8 cellular contexts compared by ENCODE assay signal in the genomic region with DNA sequence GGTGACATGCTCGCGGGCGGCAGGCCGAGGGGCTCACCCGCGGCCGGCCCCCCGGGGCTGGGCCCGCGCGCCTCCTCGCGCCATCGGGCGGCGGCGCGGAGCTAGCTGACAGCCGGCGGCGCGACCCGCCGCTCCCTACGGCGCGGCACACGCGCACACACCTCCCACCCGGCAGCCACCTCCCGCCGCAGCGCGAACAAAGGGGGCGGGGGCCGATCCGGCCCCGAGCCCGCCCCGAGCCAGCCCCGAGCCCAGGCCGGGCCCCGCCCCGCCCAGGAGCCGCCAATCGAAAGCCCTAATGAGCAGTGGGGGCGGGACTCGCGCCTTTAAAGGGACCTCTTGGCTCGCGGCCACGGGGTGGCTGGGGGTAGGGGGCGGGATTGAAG. TPM values are rescaled to one million over a fixed set of nuclear protein-coding genes. Genes with fewer than 3 reads are reported as not detected.
DNase-seq lines count a peak whose midpoint lies in the region; ATAC-seq and TF ChIP-seq lines count a peak whose summit lies in the region.

A gene with protein sequence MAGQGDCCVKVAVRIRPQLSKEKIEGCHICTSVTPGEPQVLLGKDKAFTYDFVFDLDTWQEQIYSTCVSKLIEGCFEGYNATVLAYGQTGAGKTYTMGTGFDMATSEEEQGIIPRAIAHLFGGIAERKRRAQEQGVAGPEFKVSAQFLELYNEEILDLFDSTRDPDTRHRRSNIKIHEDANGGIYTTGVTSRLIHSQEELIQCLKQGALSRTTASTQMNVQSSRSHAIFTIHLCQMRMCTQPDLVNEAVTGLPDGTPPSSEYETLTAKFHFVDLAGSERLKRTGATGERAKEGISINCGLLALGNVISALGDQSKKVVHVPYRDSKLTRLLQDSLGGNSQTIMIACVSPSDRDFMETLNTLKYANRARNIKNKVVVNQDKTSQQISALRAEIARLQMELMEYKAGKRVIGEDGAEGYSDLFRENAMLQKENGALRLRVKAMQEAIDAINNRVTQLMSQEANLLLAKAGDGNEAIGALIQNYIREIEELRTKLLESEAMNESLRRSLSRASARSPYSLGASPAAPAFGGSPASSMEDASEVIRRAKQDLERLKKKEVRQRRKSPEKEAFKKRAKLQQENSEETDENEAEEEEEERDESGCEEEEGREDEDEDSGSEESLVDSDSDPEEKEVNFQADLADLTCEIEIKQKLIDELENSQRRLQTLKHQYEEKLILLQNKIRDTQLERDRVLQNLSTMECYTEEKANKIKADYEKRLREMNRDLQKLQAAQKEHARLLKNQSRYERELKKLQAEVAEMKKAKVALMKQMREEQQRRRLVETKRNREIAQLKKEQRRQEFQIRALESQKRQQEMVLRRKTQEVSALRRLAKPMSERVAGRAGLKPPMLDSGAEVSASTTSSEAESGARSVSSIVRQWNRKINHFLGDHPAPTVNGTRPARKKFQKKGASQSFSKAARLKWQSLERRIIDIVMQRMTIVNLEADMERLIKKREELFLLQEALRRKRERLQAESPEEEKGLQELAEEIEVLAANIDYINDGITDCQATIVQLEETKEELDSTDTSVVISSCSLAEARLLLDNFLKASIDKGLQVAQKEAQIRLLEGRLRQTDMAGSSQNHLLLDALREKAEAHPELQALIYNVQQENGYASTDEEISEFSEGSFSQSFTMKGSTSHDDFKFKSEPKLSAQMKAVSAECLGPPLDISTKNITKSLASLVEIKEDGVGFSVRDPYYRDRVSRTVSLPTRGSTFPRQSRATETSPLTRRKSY (N-terminal part only) (minus strand): TSS at position 198 of the 386 bp plus-strand sequence. CDS start 331 bp downstream, outside the sequence.

- H3K27ac ChIP-seq in CD4-positive, alpha-beta T cell (ENCODE audit: low read depth, low read length), result peak within 1 kb of the TSS; percentile 80

- peak within 1 kb of the TSS; percentile 94 for H3K4me3 Mint-ChIP-seq in CD4-positive, alpha-beta T cell
- peak within 1 kb of the TSS; percentile 91 for H3K4me3 Mint-ChIP-seq in stimulated activated memory B cell treated with anti-CD40 and anti-IgM and Interleukin-4, amounts not matched to agents 10 μg/mL and 1 μg/mL and 100 μg/mL, for 72 hours

- CTCF ChIA-PET in CD4-positive, alpha-beta T cell (lab: Charles Lee), result interaction anchor here (1.0 to 1.4 kb wide), 3 partner anchors 19 to 96 kb away, joined by 3 to 5 read pairs (median 3); no protein-coding TSS in a partner anchor

- no peaks in the 10 kb centered on the region for H3K27me3 ChIP-seq in CD4-positive, alpha-beta T cell (ENCODE audit: control insufficient read depth, insufficient read depth, low read length)

- TF ChIP-seq CTCF in CD4-positive, alpha-beta T cell (IDR thresholded peaks at IDR 0.05), result no peak
- no peak for TF ChIP-seq CTCF in epithelial cell of proximal tubule (conservative IDR thresholded peaks at IDR 0.05; ENCODE audit: low read depth, low read length)

- H3K9me3 Mint-ChIP-seq in CD4-positive, alpha-beta T cell, result no peaks in the 10 kb centered on the region
- no peaks in the 10 kb centered on the region for H3K9me3 Mint-ChIP-seq in stimulated activated memory B cell treated with anti-CD40 and anti-IgM and Interleukin-4, amounts not matched to agents 10 μg/mL and 1 μg/mL and 100 μg/mL, for 72 hours

- intact Hi-C loops in CD4-positive, alpha-beta T cell (cut with DNase I, micrococcal nuclease), result loop anchor here (1.0 to 10.0 kb wide), 6 partner anchors 20 to 609 kb away; a partner anchor contains a TSS

- POLR2A ChIA-PET in CD4-positive, alpha-beta T cell (lab: Charles Lee), result interaction anchor here (1.2 to 4.9 kb wide), 7 partner anchors 8 to 354 kb away, joined by 3 to 22 read pairs (median 6); a partner anchor contains a TSS

- H3K27ac Mint-ChIP-seq in CD4-positive, alpha-beta T cell, result peak within 1 kb of the TSS; percentile 90
- H3K27ac Mint-ChIP-seq in stimulated activated memory B cell treated with anti-CD40 and anti-IgM and Interleukin-4, amounts not matched to agents 10 μg/mL and 1 μg/mL and 100 μg/mL, for 72 hours, result peak within 1 kb of the TSS; percentile 90

- H3K36me3 Mint-ChIP-seq in CD4-positive, alpha-beta T cell (ENCODE audit: low read depth), result peaks cover 6% of the 10 kb centered on the region
- H3K36me3 Mint-ChIP-seq in stimulated activated memory B cell treated with anti-CD40 and anti-IgM and Interleukin-4, amounts not matched to agents 10 μg/mL and 1 μg/mL and 100 μg/mL, for 72 hours, result no peaks in the 10 kb centered on the region

- H3K27me3 Mint-ChIP-seq in CD4-positive, alpha-beta T cell, result no peaks in the 10 kb centered on the region
- H3K27me3 Mint-ChIP-seq in stimulated activated memory B cell treated with anti-CD40 and anti-IgM and Interleukin-4, amounts not matched to agents 10 μg/mL and 1 μg/mL and 100 μg/mL, for 72 hours, result no peaks in the 10 kb centered on the region

- no peaks in the 10 kb centered on the region for H3K9me3 ChIP-seq in CD4-positive, alpha-beta T cell (ENCODE audit: control insufficient read depth, low read length)

- DNase-seq in CD4-positive, alpha-beta T cell, result peak; percentile 79 to 94 (median 88)
- peak; percentile 77 for DNase-seq in NOMO-1 treated with dmso at 0.1 percent for 144 hours (lab: John Stamatoyannopoulos, UW; ENCODE audit: unreplicated experiment)
- DNase-seq in activated CD8-positive, alpha-beta memory T cell treated with anti-CD3 and anti-CD28 coated beads, Interleukin-2, amount 50 U/mL, for 48 hours, result peak; percentile 95
- DNase-seq in epithelial cell of proximal tubule (ENCODE audit: low read depth), result no peak
- DNase-seq in myocyte (ENCODE audit: low read depth), result peak; percentile 30

- peaks cover 77% of the 10 kb centered on the region for H3K4me1 Mint-ChIP-seq in CD4-positive, alpha-beta T cell (ENCODE audit: low read depth)
- H3K4me1 Mint-ChIP-seq in stimulated activated memory B cell treated with anti-CD40 and anti-IgM and Interleukin-4, amounts not matched to agents 10 μg/mL and 1 μg/mL and 100 μg/mL, for 72 hours, result peaks cover 76% of the 10 kb centered on the region

- peak; percentile 78 for ATAC-seq in CD4-positive, alpha-beta T cell (ENCODE audit: poor library complexity)
- ATAC-seq in GM19395 (IDR thresholded peaks at IDR 0.05; ENCODE audit: unreplicated experiment), result peak; percentile 58
- peak; percentile 40 for ATAC-seq in HG03565 (IDR thresholded peaks at IDR 0.05; ENCODE audit: unreplicated experiment)
- ATAC-seq in stimulated activated memory B cell treated with anti-CD40 and anti-IgM and Interleukin-4, amounts not matched to agents 10 μg/mL and 1 μg/mL and 100 μg/mL, for 72 hours, result peak; percentile 93

- H3K4me3 ChIP-seq in epithelial cell of proximal tubule (ENCODE audit: low read depth, low read length), result peak within 1 kb of the TSS; percentile 55

RNA-seq across cellular contexts. Expression of the gene that starts here (rescaled TPM):
- 10 to 100 TPM; 64.5 to 65.4 TPM for total RNA-seq in CD4-positive, alpha-beta T cell
- 12.0 and 13.3 TPM in 2 replicates for total RNA-seq in epithelial cell of proximal tubule
- 0.03 and 0.31 TPM in 2 replicates for total RNA-seq in myocyte
- polyA plus RNA-seq in myocyte (2012), result 0.13 TPM

Comparison
In these comparisons a context has a peak if more than half of its experiments do, and no peak if none do; other contexts are left out.
1. Peak in DNase-seq in myocyte; RNA of the gene not detected or under 1 TPM.
2. ATAC-seq: peak in every context shown above with its lines; median percentile 93 in stimulated activated memory B cell treated with anti-CD40 and anti-IgM and Interleukin-4, amounts not matched to agents 10 μg/mL and 1 μg/mL and 100 μg/mL, for 72 hours; 78 in CD4-positive, alpha-beta T cell; 58 in GM19395; 40 in HG03565.